Comparison of ENCODE assay signal across 1 cellular context in the genomic region with DNA sequence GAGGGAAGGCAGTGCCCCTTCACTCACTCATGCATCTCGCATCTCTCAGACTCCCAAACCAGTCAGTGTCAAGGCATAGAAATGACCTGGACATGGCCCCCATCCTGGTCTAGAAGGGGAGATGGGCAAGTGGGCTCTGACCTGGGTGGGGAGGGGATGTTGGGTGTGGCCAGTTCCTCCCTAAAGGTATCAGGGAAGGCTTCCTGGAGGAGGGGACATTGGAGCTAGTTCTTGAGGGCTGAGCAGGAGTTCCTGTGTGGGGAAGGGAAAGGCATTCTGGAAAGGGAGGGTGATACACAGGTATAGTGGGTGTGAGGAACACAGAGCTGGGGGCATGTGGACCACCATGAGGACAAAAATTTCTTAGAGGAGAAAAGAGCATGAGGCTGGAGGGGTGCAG.
TF ChIP-seq lines count a peak whose summit lies in the region.

No MANE protein-coding gene starts in this region.

TF ChIP-seq in GM23338, 12 proteins besides CTCF, POLR2A, EP300 and RAD21:
- no peak for TF ChIP-seq ZNF331 (CRISPR knock-in tag; IDR thresholded peaks at IDR 0.05; ENCODE audit: low read depth)
- no peak for TF ChIP-seq EZH2 (IDR thresholded peaks at IDR 0.05; ENCODE audit: low read depth, unreplicated experiment)
- TF ChIP-seq NANOG (IDR thresholded peaks at IDR 0.05; ENCODE audit: borderline replicate concordance): no peak
- TF ChIP-seq CREB1 (CRISPR knock-in tag; IDR thresholded peaks at IDR 0.05; ENCODE audit: low read depth): no peak
- TF ChIP-seq ZNF114 (CRISPR knock-in tag; IDR thresholded peaks at IDR 0.05): no peak
- no peak for TF ChIP-seq JUNB (IDR thresholded peaks at IDR 0.05; ENCODE audit: unreplicated experiment)
- TF ChIP-seq, protein P1, sequence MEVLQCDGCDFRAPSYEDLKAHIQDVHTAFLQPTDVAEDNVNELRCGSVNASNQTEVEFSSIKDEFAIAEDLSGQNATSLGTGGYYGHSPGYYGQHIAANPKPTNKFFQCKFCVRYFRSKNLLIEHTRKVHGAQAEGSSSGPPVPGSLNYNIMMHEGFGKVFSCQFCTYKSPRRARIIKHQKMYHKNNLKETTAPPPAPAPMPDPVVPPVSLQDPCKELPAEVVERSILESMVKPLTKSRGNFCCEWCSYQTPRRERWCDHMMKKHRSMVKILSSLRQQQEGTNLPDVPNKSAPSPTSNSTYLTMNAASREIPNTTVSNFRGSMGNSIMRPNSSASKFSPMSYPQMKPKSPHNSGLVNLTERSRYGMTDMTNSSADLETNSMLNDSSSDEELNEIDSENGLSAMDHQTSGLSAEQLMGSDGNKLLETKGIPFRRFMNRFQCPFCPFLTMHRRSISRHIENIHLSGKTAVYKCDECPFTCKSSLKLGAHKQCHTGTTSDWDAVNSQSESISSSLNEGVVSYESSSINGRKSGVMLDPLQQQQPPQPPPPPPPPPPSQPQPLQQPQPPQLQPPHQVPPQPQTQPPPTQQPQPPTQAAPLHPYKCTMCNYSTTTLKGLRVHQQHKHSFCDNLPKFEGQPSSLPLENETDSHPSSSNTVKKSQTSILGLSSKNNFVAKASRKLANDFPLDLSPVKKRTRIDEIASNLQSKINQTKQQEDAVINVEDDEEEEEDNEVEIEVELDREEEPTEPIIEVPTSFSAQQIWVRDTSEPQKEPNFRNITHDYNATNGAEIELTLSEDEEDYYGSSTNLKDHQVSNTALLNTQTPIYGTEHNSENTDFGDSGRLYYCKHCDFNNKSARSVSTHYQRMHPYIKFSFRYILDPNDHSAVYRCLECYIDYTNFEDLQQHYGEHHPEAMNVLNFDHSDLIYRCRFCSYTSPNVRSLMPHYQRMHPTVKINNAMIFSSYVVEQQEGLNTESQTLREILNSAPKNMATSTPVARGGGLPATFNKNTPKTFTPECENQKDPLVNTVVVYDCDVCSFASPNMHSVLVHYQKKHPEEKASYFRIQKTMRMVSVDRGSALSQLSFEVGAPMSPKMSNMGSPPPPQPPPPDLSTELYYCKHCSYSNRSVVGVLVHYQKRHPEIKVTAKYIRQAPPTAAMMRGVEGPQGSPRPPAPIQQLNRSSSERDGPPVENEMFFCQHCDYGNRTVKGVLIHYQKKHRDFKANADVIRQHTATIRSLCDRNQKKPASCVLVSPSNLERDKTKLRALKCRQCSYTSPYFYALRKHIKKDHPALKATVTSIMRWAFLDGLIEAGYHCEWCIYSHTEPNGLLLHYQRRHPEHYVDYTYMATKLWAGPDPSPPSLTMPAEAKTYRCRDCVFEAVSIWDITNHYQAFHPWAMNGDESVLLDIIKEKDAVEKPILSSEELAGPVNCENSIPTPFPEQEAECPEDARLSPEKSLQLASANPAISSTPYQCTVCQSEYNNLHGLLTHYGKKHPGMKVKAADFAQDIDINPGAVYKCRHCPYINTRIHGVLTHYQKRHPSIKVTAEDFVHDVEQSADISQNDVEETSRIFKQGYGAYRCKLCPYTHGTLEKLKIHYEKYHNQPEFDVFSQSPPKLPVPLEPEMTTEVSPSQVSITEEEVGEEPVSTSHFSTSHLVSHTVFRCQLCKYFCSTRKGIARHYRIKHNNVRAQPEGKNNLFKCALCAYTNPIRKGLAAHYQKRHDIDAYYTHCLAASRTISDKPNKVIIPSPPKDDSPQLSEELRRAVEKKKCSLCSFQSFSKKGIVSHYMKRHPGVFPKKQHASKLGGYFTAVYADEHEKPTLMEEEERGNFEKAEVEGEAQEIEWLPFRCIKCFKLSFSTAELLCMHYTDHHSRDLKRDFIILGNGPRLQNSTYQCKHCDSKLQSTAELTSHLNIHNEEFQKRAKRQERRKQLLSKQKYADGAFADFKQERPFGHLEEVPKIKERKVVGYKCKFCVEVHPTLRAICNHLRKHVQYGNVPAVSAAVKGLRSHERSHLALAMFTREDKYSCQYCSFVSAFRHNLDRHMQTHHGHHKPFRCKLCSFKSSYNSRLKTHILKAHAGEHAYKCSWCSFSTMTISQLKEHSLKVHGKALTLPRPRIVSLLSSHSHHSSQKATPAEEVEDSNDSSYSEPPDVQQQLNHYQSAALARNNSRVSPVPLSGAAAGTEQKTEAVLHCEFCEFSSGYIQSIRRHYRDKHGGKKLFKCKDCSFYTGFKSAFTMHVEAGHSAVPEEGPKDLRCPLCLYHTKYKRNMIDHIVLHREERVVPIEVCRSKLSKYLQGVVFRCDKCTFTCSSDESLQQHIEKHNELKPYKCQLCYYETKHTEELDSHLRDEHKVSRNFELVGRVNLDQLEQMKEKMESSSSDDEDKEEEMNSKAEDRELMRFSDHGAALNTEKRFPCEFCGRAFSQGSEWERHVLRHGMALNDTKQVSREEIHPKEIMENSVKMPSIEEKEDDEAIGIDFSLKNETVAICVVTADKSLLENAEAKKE (CRISPR knock-in tag; IDR thresholded peaks at IDR 0.05): no peak
- TF ChIP-seq, protein P2, sequence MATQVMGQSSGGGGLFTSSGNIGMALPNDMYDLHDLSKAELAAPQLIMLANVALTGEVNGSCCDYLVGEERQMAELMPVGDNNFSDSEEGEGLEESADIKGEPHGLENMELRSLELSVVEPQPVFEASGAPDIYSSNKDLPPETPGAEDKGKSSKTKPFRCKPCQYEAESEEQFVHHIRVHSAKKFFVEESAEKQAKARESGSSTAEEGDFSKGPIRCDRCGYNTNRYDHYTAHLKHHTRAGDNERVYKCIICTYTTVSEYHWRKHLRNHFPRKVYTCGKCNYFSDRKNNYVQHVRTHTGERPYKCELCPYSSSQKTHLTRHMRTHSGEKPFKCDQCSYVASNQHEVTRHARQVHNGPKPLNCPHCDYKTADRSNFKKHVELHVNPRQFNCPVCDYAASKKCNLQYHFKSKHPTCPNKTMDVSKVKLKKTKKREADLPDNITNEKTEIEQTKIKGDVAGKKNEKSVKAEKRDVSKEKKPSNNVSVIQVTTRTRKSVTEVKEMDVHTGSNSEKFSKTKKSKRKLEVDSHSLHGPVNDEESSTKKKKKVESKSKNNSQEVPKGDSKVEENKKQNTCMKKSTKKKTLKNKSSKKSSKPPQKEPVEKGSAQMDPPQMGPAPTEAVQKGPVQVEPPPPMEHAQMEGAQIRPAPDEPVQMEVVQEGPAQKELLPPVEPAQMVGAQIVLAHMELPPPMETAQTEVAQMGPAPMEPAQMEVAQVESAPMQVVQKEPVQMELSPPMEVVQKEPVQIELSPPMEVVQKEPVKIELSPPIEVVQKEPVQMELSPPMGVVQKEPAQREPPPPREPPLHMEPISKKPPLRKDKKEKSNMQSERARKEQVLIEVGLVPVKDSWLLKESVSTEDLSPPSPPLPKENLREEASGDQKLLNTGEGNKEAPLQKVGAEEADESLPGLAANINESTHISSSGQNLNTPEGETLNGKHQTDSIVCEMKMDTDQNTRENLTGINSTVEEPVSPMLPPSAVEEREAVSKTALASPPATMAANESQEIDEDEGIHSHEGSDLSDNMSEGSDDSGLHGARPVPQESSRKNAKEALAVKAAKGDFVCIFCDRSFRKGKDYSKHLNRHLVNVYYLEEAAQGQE (IDR thresholded peaks at IDR 0.05; ENCODE audit: unreplicated experiment): no peak
- TF ChIP-seq STAT1 (IDR thresholded peaks at IDR 0.05; ENCODE audit: unreplicated experiment): no peak
- no peak for TF ChIP-seq POLR2AphosphoS5 (IDR thresholded peaks at IDR 0.05; ENCODE audit: low read depth)
- TF ChIP-seq, protein P3, sequence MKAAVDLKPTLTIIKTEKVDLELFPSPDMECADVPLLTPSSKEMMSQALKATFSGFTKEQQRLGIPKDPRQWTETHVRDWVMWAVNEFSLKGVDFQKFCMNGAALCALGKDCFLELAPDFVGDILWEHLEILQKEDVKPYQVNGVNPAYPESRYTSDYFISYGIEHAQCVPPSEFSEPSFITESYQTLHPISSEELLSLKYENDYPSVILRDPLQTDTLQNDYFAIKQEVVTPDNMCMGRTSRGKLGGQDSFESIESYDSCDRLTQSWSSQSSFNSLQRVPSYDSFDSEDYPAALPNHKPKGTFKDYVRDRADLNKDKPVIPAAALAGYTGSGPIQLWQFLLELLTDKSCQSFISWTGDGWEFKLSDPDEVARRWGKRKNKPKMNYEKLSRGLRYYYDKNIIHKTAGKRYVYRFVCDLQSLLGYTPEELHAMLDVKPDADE (IDR thresholded peaks at IDR 0.05): no peak
